Comparison of ENCODE assay signal across 9 cellular contexts in the genomic region with DNA sequence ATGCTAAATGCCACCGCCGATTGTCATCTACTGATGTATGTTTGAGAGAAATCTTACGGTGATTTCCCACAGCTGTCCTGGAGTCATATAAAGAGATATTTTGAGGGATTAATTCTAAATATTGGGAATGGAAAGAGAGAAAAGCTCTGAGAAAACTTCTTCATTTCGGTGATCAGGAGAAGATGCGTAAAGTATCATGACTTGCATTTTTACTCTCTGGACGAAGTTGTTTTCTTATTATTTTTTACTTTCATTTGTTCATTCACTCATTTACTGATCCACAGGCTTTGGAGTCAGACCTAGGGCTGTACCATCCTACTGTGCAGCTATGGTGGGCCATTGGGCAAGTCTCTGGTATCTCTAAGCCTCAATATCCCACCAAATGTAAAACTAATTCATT.
"Had no signal": no experiment of that assay in that cellular context is flagged by ENCODE, and none has a peak within 500 bp of the region (broad histone marks: within the 10 kb centered on the region; RNA-seq: fewer than 3 reads in every experiment).

No MANE protein-coding gene starts in this region.

- H3K36me3 Mint-ChIP-seq: IgD-negative memory B cell had no signal

- ATAC-seq: HCT116 had no signal

- H3K4me1 Mint-ChIP-seq: IgD-negative memory B cell had no signal

- H3K27ac Mint-ChIP-seq: HFFc6, IgD-negative memory B cell had no signal

- H3K4me3 ChIP-seq: GM23248, HAP-1 had no signal

- H3K27ac ChIP-seq: GM23248, HL-60 had no signal

- DNase-seq: GM23248, GOT3, H7, HFFc6, KG1 had no signal

- H3K9me3 ChIP-seq: HAP-1 had no signal

- H3K27me3 Mint-ChIP-seq: IgD-negative memory B cell had no signal

- H2AFZ ChIP-seq: GM23248 had no signal

- H3K9me3 Mint-ChIP-seq: HFFc6 had no signal

- H3K4me1 ChIP-seq: HAP-1 had no signal

- H3K4me3 Mint-ChIP-seq: HFFc6, IgD-negative memory B cell had no signal

- H3K36me3 ChIP-seq: HAP-1 had no signal

- H3K9ac ChIP-seq: GM23248 had no signal
